In genomic region chr19:36014029-36014924, GRCh38 we compare ENCODE assay signal across 8 cellular contexts. TPM values are rescaled to one million over a fixed set of nuclear protein-coding genes. Genes with fewer than 3 reads are reported as not detected.
DNase-seq lines count a peak whose midpoint lies in the region; ATAC-seq and TF ChIP-seq lines count a peak whose summit lies in the region.

Gene ALKBH6 (minus strand): TSS chr19:36014213. CDS start chr19:36013397, 816 bp downstream.

- no peaks in the 10 kb centered on the region for H3K27me3 ChIP-seq in smooth muscle cell (ENCODE audit: low read depth)

- TF ChIP-seq CTCF in AG04449 (IDR thresholded peaks at IDR 0.05; ENCODE audit: insufficient read depth, low read length, missing control alignments) (no peak), WI38 (IDR thresholded peaks at IDR 0.05; ENCODE audit: low read depth, low read length) (no peak), cardiac fibroblast (IDR thresholded peaks at IDR 0.05; ENCODE audit: low read depth, low read length) (no peak), smooth muscle cell (IDR thresholded peaks at IDR 0.05; ENCODE audit: borderline replicate concordance, insufficient read depth, poor library complexity, severe bottlenecking) (no peak)

- H3K79me2 ChIP-seq in smooth muscle cell (ENCODE audit: low read depth), result peaks cover 4% of the 10 kb centered on the region

- H3K4me3 ChIP-seq in AG04449 (ENCODE audit: low read depth, low read length), result peak within 1 kb of the TSS; percentile 86
- peak within 1 kb of the TSS; percentile 94 for H3K4me3 ChIP-seq in WI38 (ENCODE audit: low read depth, low read length)
- peak within 1 kb of the TSS; percentile 76 to 85 for H3K4me3 ChIP-seq in cardiac fibroblast (replicated peaks in 1 of 2; ENCODE audit: low read depth in 2 of 2, low read length in 2 of 2)
- peak within 1 kb of the TSS; percentile 70 for H3K4me3 ChIP-seq in smooth muscle cell

- CTCF ChIA-PET in AG04449 (lab: Yijun Ruan, JAX), result interaction anchor here (0.7 to 1.7 kb wide), 5 partner anchors 9 to 20 kb away, joined by 3 to 6 read pairs (median 4); no protein-coding TSS in a partner anchor

- H4K20me1 ChIP-seq in smooth muscle cell (ENCODE audit: low read depth), result no peaks in the 10 kb centered on the region

- peak; percentile 92 for ATAC-seq in GM18907 (IDR thresholded peaks at IDR 0.05; ENCODE audit: unreplicated experiment)
- peak; percentile 94 for ATAC-seq in HG03159 (IDR thresholded peaks at IDR 0.05; ENCODE audit: unreplicated experiment)

- POLR2A ChIA-PET in AG04449 (lab: Yijun Ruan, JAX), result interaction anchor here (0.6 to 1.5 kb wide), 8 partner anchors 13 to 131 kb away, joined by 3 to 6 read pairs (median 3); partner anchors contain the start of genes POLR2I, SDHAF1 and THAP8

- H3K27ac ChIP-seq in smooth muscle cell (ENCODE audit: low read depth), result no peak within 1 kb of the TSS

- H3K9me3 ChIP-seq in smooth muscle cell (replicated peaks; ENCODE audit: low read depth), result no peaks in the 10 kb centered on the region

- H3K4me2 ChIP-seq in smooth muscle cell, result peak within 1 kb of the TSS; percentile 96

- peak within 1 kb of the TSS; percentile 93 for H2AFZ ChIP-seq in smooth muscle cell (ENCODE audit: low read depth)

- H3K4me1 ChIP-seq in smooth muscle cell (ENCODE audit: low read depth), result peaks cover 9% of the 10 kb centered on the region

- DNase-seq in AG04449 (ENCODE audit: low read depth, low spot score), result peak; percentile 86
- peak; percentile 100 for DNase-seq in NCI-H2227 treated with DMSO at 0.1 percent for 48 hours (lab: John Stamatoyannopoulos, UW)
- DNase-seq in cardiac fibroblast (ENCODE audit: low read depth in 2 of 2), result peak; percentile 98 to 99
- peak; percentile 100 for DNase-seq in iPS-NIHi7 (ENCODE audit: extremely low spot score)
- DNase-seq in smooth muscle cell (lab: John Stamatoyannopoulos, UW; ENCODE audit: unreplicated experiment), result peak; percentile 94

- no peaks in the 10 kb centered on the region for H3K36me3 ChIP-seq in smooth muscle cell (ENCODE audit: low read depth)

- 2% methylated on average over 42 of the region's 42 CpGs for WGBS in smooth muscle cell (ENCODE audit: low lambda C conversion rate)

- peak within 1 kb of the TSS; percentile 83 for H3K9ac ChIP-seq in smooth muscle cell (ENCODE audit: low read depth)

- H3F3A ChIP-seq in smooth muscle cell (ENCODE audit: low read depth), result no peaks in the 10 kb centered on the region

RNA-seq across cellular contexts. Expression of gene ALKBH6, which starts in this region (rescaled TPM):
- 26.2 and 35.4 TPM in 2 replicates for total RNA-seq in smooth muscle cell
- polyA plus RNA-seq in smooth muscle cell, result 36.1 and 37.4 TPM in 2 replicates
